In the genomic region with DNA sequence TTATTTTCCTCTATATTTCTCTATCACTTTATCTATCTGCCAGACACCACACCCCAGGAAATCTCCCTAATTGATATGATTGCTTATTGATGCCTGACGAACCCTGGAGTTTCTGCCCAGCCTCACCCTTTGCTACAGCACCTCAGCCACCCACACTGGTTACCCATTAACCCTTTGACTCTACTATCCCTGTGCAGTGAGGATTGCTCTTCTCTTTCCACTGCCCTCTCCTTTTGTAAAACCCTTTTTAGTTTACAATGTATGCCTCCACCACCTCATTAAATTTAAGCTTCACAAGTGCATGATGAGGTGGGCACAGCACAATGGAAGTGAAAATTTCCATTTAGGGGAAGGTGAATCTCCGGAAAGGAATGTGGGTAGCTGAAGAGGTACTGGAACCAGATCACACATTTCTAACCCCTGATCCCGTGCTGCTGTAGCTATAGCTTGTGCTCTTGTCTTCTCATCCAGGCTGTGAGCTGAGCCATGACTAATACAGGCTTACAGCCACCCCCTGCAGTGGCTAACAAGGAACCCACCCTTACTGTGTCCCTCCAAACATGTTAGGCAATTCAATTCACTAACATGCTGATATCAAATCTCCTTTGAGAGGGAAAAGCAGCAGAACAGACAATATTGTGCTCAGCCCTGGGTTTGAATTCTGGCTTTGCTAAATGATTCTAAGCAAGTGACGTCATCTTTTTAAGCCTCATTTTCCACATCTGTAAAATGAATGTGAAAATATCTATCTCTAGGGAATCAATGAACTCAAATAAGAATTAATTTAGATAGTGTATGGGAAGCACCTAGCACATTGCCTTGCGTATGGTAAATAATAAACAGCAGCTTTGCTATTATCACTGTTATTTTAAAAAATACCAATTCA, we compare ENCODE assay signal across 13 cellular contexts.
DNase-seq lines count a peak whose midpoint lies in the region; ATAC-seq and TF ChIP-seq lines count a peak whose summit lies in the region.
"Had no signal": no experiment of that assay in that cellular context is flagged by ENCODE, and none has a peak within 500 bp of the region (broad histone marks: within the 10 kb centered on the region; RNA-seq: fewer than 3 reads in every experiment).

No MANE protein-coding gene starts in this region.

- no peak overlapping the region for H3K9ac ChIP-seq in neural progenitor cell

- no peak overlapping the region for H3K4me2 ChIP-seq in neural progenitor cell

- H3K36me3 ChIP-seq in neural progenitor cell (no peaks in the 10 kb centered on the region), upper lobe of right lung (no peaks in the 10 kb centered on the region)
- H3K36me3 ChIP-seq: neutrophil had no signal

- H3K27ac Mint-ChIP-seq in neural progenitor cell: no peak overlapping the region
- H3K27ac Mint-ChIP-seq: activated naive CD8-positive, alpha-beta T cell treated with anti-CD3 and anti-CD28 coated beads for 36 hours; stimulated activated naive CD8-positive, alpha-beta T cell treated with anti-CD3 and anti-CD28 coated beads, Interleukin-15, amount 100 ng/mL, for 72 hours had no signal

- H4K20me1 ChIP-seq in neural progenitor cell (ENCODE audit: low read depth): no peaks in the 10 kb centered on the region

- H3K27me3 Mint-ChIP-seq in neural progenitor cell (ENCODE audit: insufficient read depth, low read depth): no peaks in the 10 kb centered on the region
- H3K27me3 Mint-ChIP-seq: activated naive CD8-positive, alpha-beta T cell treated with anti-CD3 and anti-CD28 coated beads for 36 hours; stimulated activated naive CD8-positive, alpha-beta T cell treated with anti-CD3 and anti-CD28 coated beads, Interleukin-15, amount 100 ng/mL, for 72 hours had no signal

- H3K9me3 ChIP-seq in neural progenitor cell (ENCODE audit: low read depth) (no peaks in the 10 kb centered on the region), upper lobe of right lung (no peaks in the 10 kb centered on the region)
- H3K9me3 ChIP-seq: neutrophil had no signal

- H3K4me3 ChIP-seq in cardiac fibroblast (replicated peaks in 1 of 2; ENCODE audit: low read depth in 2 of 2, low read length in 2 of 2) (no peak overlapping the region), neural progenitor cell (no peak overlapping the region), upper lobe of right lung (no peak overlapping the region)

- TF ChIP-seq CTCF in cardiac fibroblast (IDR thresholded peaks at IDR 0.05; ENCODE audit: low read depth, low read length) (no peak), neural progenitor cell (IDR thresholded peaks at IDR 0.05) (no peak), upper lobe of right lung (IDR thresholded peaks at IDR 0.05) (no peak)

- peaks cover 11% of the 10 kb centered on the region for H3F3A ChIP-seq in neural progenitor cell (ENCODE audit: low read depth)

- H3K27me3 ChIP-seq in neural progenitor cell: no peaks in the 10 kb centered on the region
- no peaks in the 10 kb centered on the region for H3K27me3 ChIP-seq in upper lobe of right lung
- H3K27me3 ChIP-seq: neutrophil had no signal

- no peaks in the 10 kb centered on the region for H3K9me3 Mint-ChIP-seq in neural progenitor cell
- H3K9me3 Mint-ChIP-seq: activated naive CD8-positive, alpha-beta T cell treated with anti-CD3 and anti-CD28 coated beads for 36 hours had no signal

- DNase-seq in ELR (ENCODE audit: low read depth) (peak; percentile 84), LoVo (ENCODE audit: low spot score) (peak; percentile 61), cardiac fibroblast (ENCODE audit: low read depth in 2 of 2) (peak; percentile 69 to 85), neural progenitor cell (ENCODE audit: low spot score) (peak; percentile 80), upper lobe of right lung (no peak), left colon (no peak), NCI-H748 (lab: John Stamatoyannopoulos, UW; ENCODE audit: unreplicated experiment) (no peak)
- DNase-seq: activated CD4-positive, alpha-beta T cell treated with anti-CD3 and anti-CD28 coated beads, Interleukin-2, amount 50 U/mL, for 48 hours; activated naive CD8-positive, alpha-beta T cell treated with anti-CD3 and anti-CD28 coated beads for 36 hours; NCI-H446 treated with DMSO at 0.1 percent for 48 hours; stimulated activated naive CD8-positive, alpha-beta T cell treated with anti-CD3 and anti-CD28 coated beads, Interleukin-15, amount 100 ng/mL, for 72 hours had no signal

- no peaks in the 10 kb centered on the region for H3K36me3 Mint-ChIP-seq in neural progenitor cell
- H3K36me3 Mint-ChIP-seq: activated naive CD8-positive, alpha-beta T cell treated with anti-CD3 and anti-CD28 coated beads for 36 hours had no signal

- H3K4me1 Mint-ChIP-seq in neural progenitor cell: peaks cover 17% of the 10 kb centered on the region
- H3K4me1 Mint-ChIP-seq: stimulated activated naive CD8-positive, alpha-beta T cell treated with anti-CD3 and anti-CD28 coated beads, Interleukin-15, amount 100 ng/mL, for 72 hours had no signal

- ATAC-seq in upper lobe of right lung: no peak
- ATAC-seq in left colon: no peak
- ATAC-seq in HG02678 (IDR thresholded peaks at IDR 0.05; ENCODE audit: unreplicated experiment): no peak
- ATAC-seq: stimulated activated naive CD8-positive, alpha-beta T cell treated with anti-CD3 and anti-CD28 coated beads, Interleukin-15, amount 100 ng/mL, for 72 hours had no signal

- H3K4me3 Mint-ChIP-seq in neural progenitor cell: no peak overlapping the region
- H3K4me3 Mint-ChIP-seq: activated naive CD8-positive, alpha-beta T cell treated with anti-CD3 and anti-CD28 coated beads for 36 hours; stimulated activated naive CD8-positive, alpha-beta T cell treated with anti-CD3 and anti-CD28 coated beads, Interleukin-15, amount 100 ng/mL, for 72 hours had no signal

- H3K79me2 ChIP-seq in neural progenitor cell (ENCODE audit: low read depth): no peaks in the 10 kb centered on the region

- intact Hi-C loops in upper lobe of right lung (cut with DNase I): no loop called here
- intact Hi-C loops in left colon (cut with DNase I, micrococcal nuclease): no loop called here

- no peak overlapping the region for H2AFZ ChIP-seq in neural progenitor cell (replicated peaks)

- H3K4me1 ChIP-seq in neural progenitor cell: peaks cover 13% of the 10 kb centered on the region
- no peaks in the 10 kb centered on the region for H3K4me1 ChIP-seq in upper lobe of right lung

- H3K27ac ChIP-seq in neural progenitor cell (no peak overlapping the region), upper lobe of right lung (no peak overlapping the region)
- H3K27ac ChIP-seq: neutrophil had no signal

Comparison
In these comparisons a context has a peak if more than half of its experiments do, and no peak if none do; other contexts are left out.
1. DNase-seq: peak in ELR (single experiment), LoVo (single experiment), cardiac fibroblast (2 of 2) and neural progenitor cell (single experiment); none in upper lobe of right lung (single experiment), left colon (0 of 2) and NCI-H748 (single experiment).